ENCODE assay signal across 1 cellular context in genomic region chr3:129493206-129493605, GRCh38.
TF ChIP-seq lines count a peak whose summit lies in the region.

No MANE protein-coding gene starts in this region.

TF ChIP-seq in IMR-90, 13 proteins besides CTCF, POLR2A, EP300 and RAD21:
- TF ChIP-seq ELK1 (IDR thresholded peaks at IDR 0.05; ENCODE audit: borderline replicate concordance, low read depth, low read length) (no peak), MAZ (IDR thresholded peaks at IDR 0.05; ENCODE audit: borderline replicate concordance, low read depth, low read length) (no peak), FOS (IDR thresholded peaks at IDR 0.05; ENCODE audit: low read depth, low read length) (no peak), SMC3 (IDR thresholded peaks at IDR 0.05; ENCODE audit: low read depth, low read length) (no peak), BHLHE40 (IDR thresholded peaks at IDR 0.05; ENCODE audit: low read depth, low read length) (no peak), MXI1 (IDR thresholded peaks at IDR 0.05; ENCODE audit: borderline replicate concordance, low read depth, low read length) (no peak), NFE2L2 (IDR thresholded peaks at IDR 0.05; ENCODE audit: low read depth, low read length) (no peak)
- TF ChIP-seq, protein P1, sequence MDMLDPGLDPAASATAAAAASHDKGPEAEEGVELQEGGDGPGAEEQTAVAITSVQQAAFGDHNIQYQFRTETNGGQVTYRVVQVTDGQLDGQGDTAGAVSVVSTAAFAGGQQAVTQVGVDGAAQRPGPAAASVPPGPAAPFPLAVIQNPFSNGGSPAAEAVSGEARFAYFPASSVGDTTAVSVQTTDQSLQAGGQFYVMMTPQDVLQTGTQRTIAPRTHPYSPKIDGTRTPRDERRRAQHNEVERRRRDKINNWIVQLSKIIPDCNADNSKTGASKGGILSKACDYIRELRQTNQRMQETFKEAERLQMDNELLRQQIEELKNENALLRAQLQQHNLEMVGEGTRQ (IDR thresholded peaks at IDR 0.05; ENCODE audit: low read depth, low read length) = no peak
TF ChIP-seq in IMR-90: peak in this region for 0.
